In genomic region chr3:135965129-135965505, GRCh38 we compare ENCODE assay signal across 8 cellular contexts. TPM values are rescaled to one million over a fixed set of nuclear protein-coding genes. Genes with fewer than 3 reads are reported as not detected.
A peak's percentile ranks its signal among the peaks of the same experiment; 100 is the strongest.
DNase-seq lines count a peak whose midpoint lies in the region; ATAC-seq and TF ChIP-seq lines count a peak whose summit lies in the region.

No MANE protein-coding gene starts in this region.

- intact Hi-C loops in CD14-positive monocyte (cut with micrococcal nuclease): no loop called here
- intact Hi-C loops in esophagus muscularis mucosa (cut with DNase I): loop anchor here (5.0 kb wide), 1 partner anchor 72 kb away; no protein-coding TSS in a partner anchor

- peak overlapping the region; percentile 72 to 84 for H3K4me3 Mint-ChIP-seq in CD14-positive monocyte

- ATAC-seq in omental fat pad (ENCODE audit: low FRiP score) (peak; percentile 8), HG03378 (IDR thresholded peaks at IDR 0.05; ENCODE audit: unreplicated experiment) (no peak)

- H3K27me3 ChIP-seq in Peyer's patch: no peaks in the 10 kb centered on the region
- H3K27me3 ChIP-seq in esophagus muscularis mucosa: no peaks in the 10 kb centered on the region

- H3K4me1 Mint-ChIP-seq in CD14-positive monocyte: peaks cover 10% of the 10 kb centered on the region

- H3K27ac ChIP-seq in Peyer's patch (peak overlapping the region; percentile 1 to 92 (median 79)), esophagus muscularis mucosa (replicated peaks in 1 of 4) (peak overlapping the region; percentile 95 to 97 (median 96))

- H3K36me3 Mint-ChIP-seq in CD14-positive monocyte: peaks cover 0 to 3% of the 10 kb centered on the region in 2 donors

- no peaks in the 10 kb centered on the region for H3K9me3 ChIP-seq in Peyer's patch
- peaks cover 0 to 10% (median 7%) of the 10 kb centered on the region in 4 donors for H3K9me3 ChIP-seq in esophagus muscularis mucosa

- TF ChIP-seq CTCF in CD14-positive monocyte (IDR thresholded peaks at IDR 0.05): no peak
- no peak for TF ChIP-seq CTCF in Peyer's patch (IDR thresholded peaks at IDR 0.05)
- no peak for TF ChIP-seq CTCF in esophagus muscularis mucosa (IDR thresholded peaks at IDR 0.05)
- TF ChIP-seq CTCF in omental fat pad (IDR thresholded peaks at IDR 0.05): no peak

- TF ChIP-seq POLR2A in Peyer's patch (IDR thresholded peaks at IDR 0.05) (no peak), esophagus muscularis mucosa (IDR thresholded peaks at IDR 0.05; ENCODE audit: low read depth) (no peak)

- H3K27me3 Mint-ChIP-seq in CD14-positive monocyte (ENCODE audit: low read depth in 3 of 3): peaks cover 21 to 32% (median 22%) of the 10 kb centered on the region in 3 donors

- DNase-seq in CD14-positive monocyte (ENCODE audit: low spot score): no peak
- DNase-seq in Peyer's patch: no peak
- DNase-seq in esophagus muscularis mucosa (ENCODE audit: extremely low spot score): no peak
- no peak for DNase-seq in omental fat pad (ENCODE audit: low spot score)
- DNase-seq in SKM-1 treated with dmso at 0.1 percent for 144 hours (lab: John Stamatoyannopoulos, UW; ENCODE audit: unreplicated experiment): no peak
- DNase-seq in NCI-H1436 treated with DMSO at 0.1 percent for 48 hours (lab: John Stamatoyannopoulos, UW): no peak
- no peak for DNase-seq in NCI-H1694 (lab: John Stamatoyannopoulos, UW)

- TF ChIP-seq EP300 in esophagus muscularis mucosa (IDR thresholded peaks at IDR 0.05): no peak

- H3K4me3 ChIP-seq in Peyer's patch (peak overlapping the region; percentile 51 to 80 (median 70)), esophagus muscularis mucosa (peak overlapping the region; percentile 70 to 86 (median 78))

- H3K27ac Mint-ChIP-seq in CD14-positive monocyte: no peak overlapping the region

- H3K4me1 ChIP-seq in Peyer's patch (peaks cover 0 to 22% (median 4%) of the 10 kb centered on the region in 4 donors), esophagus muscularis mucosa (peaks cover 20 to 49% (median 45%) of the 10 kb centered on the region in 4 donors)

- WGBS in esophagus muscularis mucosa: 20% methylated on average over 9 of the region's 16 CpGs

- H3K36me3 ChIP-seq in Peyer's patch: no peaks in the 10 kb centered on the region
- H3K36me3 ChIP-seq in esophagus muscularis mucosa: no peaks in the 10 kb centered on the region

- H3K9me3 Mint-ChIP-seq in CD14-positive monocyte: peaks cover 2 to 17% (median 9%) of the 10 kb centered on the region in 7 donors

RNA-seq across cellular contexts. Expression of gene PPP2R3A, which starts 0.4 kb away (rescaled TPM):
- polyA plus RNA-seq in CD14-positive monocyte: under 1 TPM; 0.09 to 0.10 TPM
- 10 to 100 TPM in 3 of 4 donors, 1 to 10 TPM in 1; 6.6 to 27.1 (median 21.9) TPM for total RNA-seq in Peyer's patch
- total RNA-seq in esophagus muscularis mucosa: 10 to 100 TPM; 19.4 to 28.9 (median 26.3) TPM
- total RNA-seq in omental fat pad: 1 to 10 TPM; 6.8 to 9.6 (median 8.2) TPM
